In the genomic region with DNA sequence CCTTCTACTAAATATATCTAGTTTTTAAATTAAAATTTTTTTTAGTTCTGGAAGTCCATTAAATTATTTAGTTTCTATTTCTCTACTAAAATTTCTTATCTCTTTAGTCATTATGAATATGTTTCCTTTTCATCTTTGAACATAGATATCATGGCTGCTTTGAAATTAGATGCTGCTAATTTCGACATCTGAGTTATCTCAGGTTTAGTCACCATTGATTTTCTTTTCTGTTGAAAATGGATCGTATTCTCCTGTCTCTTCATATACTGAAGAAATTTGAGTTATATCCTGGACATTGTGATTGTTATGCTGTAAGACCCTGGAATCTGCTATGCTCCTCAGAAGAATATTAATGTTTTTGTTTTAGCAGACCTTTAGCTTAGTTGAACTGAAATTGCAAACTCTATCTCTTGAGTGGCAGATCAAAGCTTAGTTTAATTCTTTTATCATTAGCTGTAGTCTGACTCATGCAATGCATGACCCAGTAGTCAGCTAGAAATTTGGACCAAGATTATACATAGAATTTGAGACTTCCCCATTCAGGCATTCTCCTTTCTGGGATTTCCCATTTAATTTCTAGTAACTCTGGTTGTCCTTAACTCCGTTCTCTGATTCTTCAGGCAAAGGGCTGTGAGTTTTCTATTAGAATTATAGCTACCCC, we compare ENCODE assay signal across 20 cellular contexts.
DNase-seq lines count a peak whose midpoint lies in the region; ATAC-seq, FAIRE-seq and TF ChIP-seq lines count a peak whose summit lies in the region.
"Had no signal": no experiment of that assay in that cellular context is flagged by ENCODE, and none has a peak within 500 bp of the region (broad histone marks: within the 10 kb centered on the region; RNA-seq: fewer than 3 reads in every experiment).

No MANE protein-coding gene starts in this region.

- TF ChIP-seq CTCF in RWPE1 (conservative IDR thresholded peaks at IDR 0.05; ENCODE audit: low read depth): no peak
- no peak for TF ChIP-seq CTCF in fibroblast of mammary gland (conservative IDR thresholded peaks at IDR 0.05; ENCODE audit: control insufficient read depth, insufficient read depth, low read depth, low read length)
- no peak for TF ChIP-seq CTCF in smooth muscle cell (IDR thresholded peaks at IDR 0.05; ENCODE audit: borderline replicate concordance, insufficient read depth, poor library complexity, severe bottlenecking)
- no peak for TF ChIP-seq CTCF in type B pancreatic cell (conservative IDR thresholded peaks at IDR 0.05)

- DNase-seq in H54 (ENCODE audit: insufficient read length, low spot score): no peak
- DNase-seq in RWPE1 (ENCODE audit: low spot score): peak; percentile 26
- peak; percentile 59 for DNase-seq in fibroblast of mammary gland (ENCODE audit: low read depth)
- no peak for DNase-seq in smooth muscle cell (lab: John Stamatoyannopoulos, UW; ENCODE audit: unreplicated experiment)
- no peak for DNase-seq in foreskin melanocyte
- DNase-seq in activated naive CD4-positive, alpha-beta T cell (lab: John Stamatoyannopoulos, UW): no peak
- no peak for DNase-seq in type B pancreatic cell (ENCODE audit: extremely low spot score, unreplicated experiment)
- DNase-seq in T-helper 17 cell: no peak
- DNase-seq: activated CD4-positive, alpha-beta T cell treated with anti-CD3 and anti-CD28 coated beads, Interleukin-2, amount 10 ng/mL, durations not matched to agents 7 days and 5 days; activated naive CD4-positive, alpha-beta T cell treated with Interleukin-2 at 50 U/mL for 16 hours; left cardiac atrium; MV-4-11; NCI-H2029 treated with DMSO at 0.1 percent for 48 hours; NCI-H524 treated with DMSO at 0.1 percent for 48 hours; retina; upper lobe of left lung had no signal

- POLR2A ChIA-PET in RWPE1 (lab: Yijun Ruan, JAX; ENCODE audit: low non-redundant PET): no interaction called here

- H3K79me2 ChIP-seq in smooth muscle cell (ENCODE audit: low read depth): no peaks in the 10 kb centered on the region

- no peaks in the 10 kb centered on the region for H3K4me1 ChIP-seq in smooth muscle cell (ENCODE audit: low read depth)
- H3K4me1 ChIP-seq: esophagus muscularis mucosa, upper lobe of left lung had no signal

- H3K27ac ChIP-seq in RWPE1 (no peak overlapping the region), smooth muscle cell (ENCODE audit: low read depth) (no peak overlapping the region)
- H3K27ac ChIP-seq: cardiac muscle cell, esophagus muscularis mucosa, SK-N-MC, upper lobe of left lung had no signal

- no peaks in the 10 kb centered on the region for H3F3A ChIP-seq in smooth muscle cell (ENCODE audit: low read depth)

- H3K27me3 Mint-ChIP-seq in type B pancreatic cell (no peaks in the 10 kb centered on the region), T-helper 17 cell (no peaks in the 10 kb centered on the region)
- H3K27me3 Mint-ChIP-seq: activated CD4-positive, alpha-beta T cell treated with anti-CD3 and anti-CD28 coated beads, Interleukin-2, amount 10 ng/mL, durations not matched to agents 7 days and 5 days; stimulated activated naive CD8-positive, alpha-beta T cell treated with anti-CD3 and anti-CD28 coated beads, Interleukin-15, Interleukin-2, amounts not matched to agents 100 ng/mL and 50 ng/mL, for 24 hours had no signal

- CTCF ChIA-PET in RWPE1 (lab: Yijun Ruan, JAX): interaction anchor here (0.5 to 0.7 kb wide), 2 partner anchors 15 to 178 kb away, joined by 3 read pairs; no protein-coding TSS in a partner anchor

- H3K4me3 ChIP-seq in fibroblast of mammary gland (ENCODE audit: control insufficient read depth, low read depth, low read length): no peak overlapping the region
- H3K4me3 ChIP-seq in smooth muscle cell: no peak overlapping the region
- H3K4me3 ChIP-seq: cardiac muscle cell, esophagus muscularis mucosa, SK-N-MC, upper lobe of left lung had no signal

- H3K9me3 ChIP-seq in smooth muscle cell (replicated peaks; ENCODE audit: low read depth) (no peaks in the 10 kb centered on the region), T-helper 17 cell (ENCODE audit: control insufficient read depth, low read length, poor library complexity, severe bottlenecking) (no peaks in the 10 kb centered on the region)
- H3K9me3 ChIP-seq: upper lobe of left lung had no signal

- no peak overlapping the region for H3K9ac ChIP-seq in smooth muscle cell (ENCODE audit: low read depth)

- H3K9me3 Mint-ChIP-seq in type B pancreatic cell: peaks cover 8% of the 10 kb centered on the region
- H3K9me3 Mint-ChIP-seq: stimulated activated naive CD8-positive, alpha-beta T cell treated with anti-CD3 and anti-CD28 coated beads, Interleukin-15, Interleukin-2, amounts not matched to agents 100 ng/mL and 50 ng/mL, for 24 hours had no signal

- no peak overlapping the region for H2AFZ ChIP-seq in smooth muscle cell (ENCODE audit: low read depth)

- FAIRE-seq in H54 (lab: Jason Lieb, UNC): peak; percentile 79

- ATAC-seq in T-helper 17 cell: no peak
- ATAC-seq: left cardiac atrium had no signal

- H4K20me1 ChIP-seq in smooth muscle cell (ENCODE audit: low read depth): no peaks in the 10 kb centered on the region

- no peaks in the 10 kb centered on the region for H3K36me3 ChIP-seq in smooth muscle cell (ENCODE audit: low read depth)
- H3K36me3 ChIP-seq: cardiac muscle cell, esophagus muscularis mucosa, upper lobe of left lung had no signal

- peak overlapping the region; percentile 21 for H3K4me2 ChIP-seq in smooth muscle cell

- 92% methylated on average over 3 of the region's 3 CpGs for WGBS in smooth muscle cell (ENCODE audit: low lambda C conversion rate)

- no peak overlapping the region for H3K27ac Mint-ChIP-seq in type B pancreatic cell
- no peak overlapping the region for H3K27ac Mint-ChIP-seq in T-helper 17 cell
- H3K27ac Mint-ChIP-seq: activated CD4-positive, alpha-beta T cell treated with anti-CD3 and anti-CD28 coated beads, Interleukin-2, amount 10 ng/mL, durations not matched to agents 7 days and 5 days; stimulated activated naive CD8-positive, alpha-beta T cell treated with anti-CD3 and anti-CD28 coated beads, Interleukin-15, Interleukin-2, amounts not matched to agents 100 ng/mL and 50 ng/mL, for 24 hours had no signal

- no peak for TF ChIP-seq POLR2A in H54 (IDR thresholded peaks at IDR 0.05; ENCODE audit: low read depth, low read length)

- H3K4me3 Mint-ChIP-seq in type B pancreatic cell (no peak overlapping the region), T-helper 17 cell (no peak overlapping the region)
- H3K4me3 Mint-ChIP-seq: activated CD4-positive, alpha-beta T cell treated with anti-CD3 and anti-CD28 coated beads, Interleukin-2, amount 10 ng/mL, durations not matched to agents 7 days and 5 days; stimulated activated naive CD8-positive, alpha-beta T cell treated with anti-CD3 and anti-CD28 coated beads, Interleukin-15, Interleukin-2, amounts not matched to agents 100 ng/mL and 50 ng/mL, for 24 hours had no signal

- no peaks in the 10 kb centered on the region for H3K27me3 ChIP-seq in smooth muscle cell (ENCODE audit: low read depth)
- H3K27me3 ChIP-seq: cardiac muscle cell, esophagus muscularis mucosa, upper lobe of left lung had no signal

- H3K36me3 Mint-ChIP-seq in type B pancreatic cell: no peaks in the 10 kb centered on the region
- H3K36me3 Mint-ChIP-seq in T-helper 17 cell (ENCODE audit: low read depth): no peaks in the 10 kb centered on the region

- H3K4me1 Mint-ChIP-seq in type B pancreatic cell (ENCODE audit: unreplicated experiment) (no peaks in the 10 kb centered on the region), T-helper 17 cell (no peaks in the 10 kb centered on the region)
- H3K4me1 Mint-ChIP-seq: activated CD4-positive, alpha-beta T cell treated with anti-CD3 and anti-CD28 coated beads, Interleukin-2, amount 10 ng/mL, durations not matched to agents 7 days and 5 days had no signal

Comparison
In these comparisons a context has a peak if more than half of its experiments do, and no peak if none do; other contexts are left out.
1. DNase-seq: peak in RWPE1 (single experiment) and fibroblast of mammary gland (single experiment); none in H54 (single experiment), smooth muscle cell (single experiment), foreskin melanocyte (single experiment), activated naive CD4-positive, alpha-beta T cell (0 of 4), type B pancreatic cell (single experiment) and T-helper 17 cell (0 of 3).